Comparison of ENCODE assay signal across 8 cellular contexts in genomic region chr11:848988-849824, GRCh38. TPM values are rescaled to one million over a fixed set of nuclear protein-coding genes. Genes with fewer than 3 reads are reported as not detected.
A peak's percentile ranks its signal among the peaks of the same experiment; 100 is the strongest.
DNase-seq lines count a peak whose midpoint lies in the region; ATAC-seq, FAIRE-seq and TF ChIP-seq lines count a peak whose summit lies in the region.

No MANE protein-coding gene starts in this region.

- peaks cover under 1 to 19% (median 18%) of the 10 kb centered on the region in 3 donors for H3K4me1 ChIP-seq in pancreas

- no peak for FAIRE-seq in pancreas (lab: Jason Lieb, UNC)

- no peaks in the 10 kb centered on the region for H3K36me3 ChIP-seq in pancreas

- peak in 3 of 4 donors; percentile 5 to 22 (median 5) for ATAC-seq in pancreas
- ATAC-seq in HG03571 (IDR thresholded peaks at IDR 0.05; ENCODE audit: unreplicated experiment) = no peak
- ATAC-seq in GM18909 (IDR thresholded peaks at IDR 0.05; ENCODE audit: poor library complexity, unreplicated experiment) = no peak

- peak overlapping the region in 2 of 4 donors; percentile 31 to 48 for H3K4me3 ChIP-seq in pancreas

- DNase-seq in NCI-H2081 (lab: John Stamatoyannopoulos, UW) (peak; percentile 38 to 60), NCI-H2081 treated with DMSO at 0.1 percent for 48 hours (lab: John Stamatoyannopoulos, UW) (no peak), NCI-H748 treated with DMSO at 0.1 percent for 48 hours (lab: John Stamatoyannopoulos, UW) (peak; percentile 33), pancreas (peak in 1 of 6 donors; percentile 35), midbrain (lab: John Stamatoyannopoulos, UW) (no peak)
- DNase-seq in effector CD4-positive, alpha-beta T cell = peak; percentile 23

- H3K27ac ChIP-seq in pancreas = no peak overlapping the region

- no peaks in the 10 kb centered on the region for H3K27me3 ChIP-seq in pancreas

- no peaks in the 10 kb centered on the region for H3K9me3 ChIP-seq in pancreas

- TF ChIP-seq CTCF in pancreas (IDR thresholded peaks at IDR 0.05) = no peak

- WGBS in pancreas, 2 donors = 7 to 10% methylated on average over 43 to 75 of the region's 75 CpGs

- intact Hi-C loops in pancreas (cut with DNase I) = loop anchor here in 1 of 3 donors (5.0 kb wide), 1 partner anchor 203 kb away; no protein-coding TSS in a partner anchor

RNA-seq across cellular contexts. Expression of gene TSPAN4, which starts 6.6 kb away (rescaled TPM):
- 10 to 100 TPM; 15.3 to 25.0 (median 18.8) TPM for total RNA-seq in pancreas
- polyA plus RNA-seq in pancreas = 10 to 100 TPM; 44.0 to 67.2 TPM

RNA-seq across cellular contexts. Expression of gene POLR2L, which starts 6.9 kb away (rescaled TPM):
- total RNA-seq in pancreas = 10 to 100 TPM; 62.9 to 98.8 (median 68.9) TPM
- polyA plus RNA-seq in pancreas = 100 to 1,000 TPM in 1 of 2 donors, 10 to 100 TPM in 1; 64.7 to 110 TPM

RNA-seq across cellular contexts. Expression of gene CD151, which starts 16.5 kb away (rescaled TPM):
- 100 to 1,000 TPM; 163 to 278 (median 233) TPM for total RNA-seq in pancreas
- 100 to 1,000 TPM; 256 to 351 TPM for polyA plus RNA-seq in pancreas

RNA-seq across cellular contexts. Expression of gene CRACR2B, which starts 21.5 kb away (rescaled TPM):
- 100 to 1,000 TPM in 4 of 6 donors, 10 to 100 TPM in 2; 60.6 to 140 (median 108) TPM for total RNA-seq in pancreas
- polyA plus RNA-seq in pancreas = 100 to 1,000 TPM; 263 to 378 TPM

RNA-seq across cellular contexts. Expression of gene PNPLA2, which starts 30.5 kb away (rescaled TPM):
- total RNA-seq in pancreas = 100 to 1,000 TPM in 1 of 6 donors, 10 to 100 TPM in 5; 59.1 to 109 (median 82.1) TPM
- 100 to 1,000 TPM; 233 to 234 TPM for polyA plus RNA-seq in pancreas

Comparison
In these comparisons a context has a peak if more than half of its experiments do, and no peak if none do; other contexts are left out.
1. DNase-seq: peak in NCI-H2081 (2 of 2), NCI-H748 treated with DMSO at 0.1 percent for 48 hours (single experiment) and effector CD4-positive, alpha-beta T cell (single experiment); none in NCI-H2081 treated with DMSO at 0.1 percent for 48 hours (single experiment) and midbrain (single experiment).
2. ATAC-seq: peak in pancreas (3 of 4); none in HG03571 (single experiment) and GM18909 (single experiment).